ENCODE assay signal across 8 cellular contexts in genomic region chr19:13764101-13764807, GRCh38. TPM values are rescaled to one million over a fixed set of nuclear protein-coding genes. Genes with fewer than 3 reads are reported as not detected.
DNase-seq lines count a peak whose midpoint lies in the region; ATAC-seq and TF ChIP-seq lines count a peak whose summit lies in the region.

TSS of gene MRI1 (plus strand) at chr19:13764522. CDS start at chr19:13764589, 67 bp downstream.

- TF ChIP-seq POLR2A in esophagus muscularis mucosa (IDR thresholded peaks at IDR 0.05; ENCODE audit: low read depth): no peak

- H3K27ac ChIP-seq in OCI-LY7 (ENCODE audit: low read depth, low read length, poor library complexity, severe bottlenecking) (no peak within 1 kb of the TSS), esophagus muscularis mucosa (replicated peaks in 1 of 4) (peak within 1 kb of the TSS; percentile 75 to 83 (median 82)), muscle layer of colon (ENCODE audit: low read depth, low read length) (peak within 1 kb of the TSS; percentile 52)

- peak within 1 kb of the TSS; percentile 68 for H3K4me3 ChIP-seq in OCI-LY7 (ENCODE audit: low read depth, low read length, poor library complexity, severe bottlenecking)
- H3K4me3 ChIP-seq in esophagus muscularis mucosa: peak within 1 kb of the TSS; percentile 68 to 92 (median 82)
- peak within 1 kb of the TSS; percentile 52 to 80 for H3K4me3 ChIP-seq in muscle layer of colon (ENCODE audit: low read depth in 1 of 2, low read length in 2 of 2)

- ATAC-seq in activated T-cell treated with anti-CD3 and anti-CD28 coated beads, Interleukin-2, amount 50 U/mL, for 72 hours (replicated peaks in 1 of 2): peak; percentile 83 to 89

- DNase-seq in GM04504 (ENCODE audit: low read depth): peak; percentile 55
- DNase-seq in HT-29 (ENCODE audit: low spot score): no peak
- DNase-seq in OCI-LY7 (ENCODE audit: low spot score): peak; percentile 61
- peak; percentile 75 to 80 for DNase-seq in activated T-cell treated with anti-CD3 and anti-CD28 coated beads, Interleukin-2, amount 50 U/mL, for 72 hours
- DNase-seq in esophagus muscularis mucosa (ENCODE audit: extremely low spot score): peak; percentile 93
- DNase-seq in stimulated activated naive CD4-positive, alpha-beta T cell (lab: John Stamatoyannopoulos, UW): peak in 5 of 6 experiments; percentile 38 to 60 (median 51)
- DNase-seq in GOT3 (lab: John Stamatoyannopoulos, UW): no peak

- peaks cover 7 to 10% of the 10 kb centered on the region in 2 donors for H3K36me3 Mint-ChIP-seq in activated T-cell treated with anti-CD3 and anti-CD28 coated beads, Interleukin-2, amount 50 U/mL, for 72 hours (ENCODE audit: insufficient read depth in 2 of 2)

- H4K20me1 ChIP-seq in OCI-LY7 (ENCODE audit: insufficient read depth, low read length): no peaks in the 10 kb centered on the region

- no peaks in the 10 kb centered on the region for H3K79me2 ChIP-seq in OCI-LY7 (ENCODE audit: insufficient read depth, low read depth, low read length)

- intact Hi-C loops in OCI-LY7 (cut with micrococcal nuclease; ENCODE audit: unreplicated experiment) (no loop called here), esophagus muscularis mucosa (cut with DNase I) (no loop called here)

- POLR2A ChIA-PET in OCI-LY7 (lab: Charles Lee): interaction anchor here (0.8 to 1.5 kb wide), 3 partner anchors 10 to 32 kb away, joined by 3 to 8 read pairs (median 7); partner anchors contain the start of gene C19orf53

- peak within 1 kb of the TSS; percentile 82 to 88 for H3K4me3 Mint-ChIP-seq in activated T-cell treated with anti-CD3 and anti-CD28 coated beads, Interleukin-2, amount 50 U/mL, for 72 hours

- no peak for TF ChIP-seq EP300 in esophagus muscularis mucosa (IDR thresholded peaks at IDR 0.05)

- no peak within 1 kb of the TSS for H2AFZ ChIP-seq in OCI-LY7 (ENCODE audit: low read length)

- H3K9me2 ChIP-seq in OCI-LY7 (ENCODE audit: insufficient read depth, low read length): no peaks in the 10 kb centered on the region

- BruUV-seq in OCI-LY7 (replicated peaks; lab: Mats Ljungman, UMichigan): no TSS peak

- H3K4me2 ChIP-seq in OCI-LY7 (ENCODE audit: low read length): peak within 1 kb of the TSS; percentile 75

- H3K4me1 ChIP-seq in OCI-LY7 (ENCODE audit: insufficient read depth, low read length, poor library complexity, severe bottlenecking) (peaks cover 11% of the 10 kb centered on the region), esophagus muscularis mucosa (peaks cover 4 to 33% (median 23%) of the 10 kb centered on the region in 4 donors), muscle layer of colon (ENCODE audit: insufficient read depth, low read length) (peaks cover 10% of the 10 kb centered on the region)

- peak within 1 kb of the TSS; percentile 61 for H3K27ac Mint-ChIP-seq in activated T-cell treated with anti-CD3 and anti-CD28 coated beads, Interleukin-2, amount 50 U/mL, for 72 hours

- H3K27me3 ChIP-seq in esophagus muscularis mucosa (no peaks in the 10 kb centered on the region), muscle layer of colon (ENCODE audit: control insufficient read depth in 1 of 2, insufficient read depth in 2 of 2, low read length in 2 of 2) (no peaks in the 10 kb centered on the region)

- H3K9me3 ChIP-seq in OCI-LY7 (ENCODE audit: low read length): no peaks in the 10 kb centered on the region
- H3K9me3 ChIP-seq in esophagus muscularis mucosa: no peaks in the 10 kb centered on the region
- no peaks in the 10 kb centered on the region for H3K9me3 ChIP-seq in muscle layer of colon (ENCODE audit: low read length)

- peaks cover 33% of the 10 kb centered on the region for H3K4me1 Mint-ChIP-seq in activated T-cell treated with anti-CD3 and anti-CD28 coated beads, Interleukin-2, amount 50 U/mL, for 72 hours (ENCODE audit: low read depth)

- no peaks in the 10 kb centered on the region for H3K27me3 Mint-ChIP-seq in activated T-cell treated with anti-CD3 and anti-CD28 coated beads, Interleukin-2, amount 50 U/mL, for 72 hours (ENCODE audit: low read depth)

- TF ChIP-seq CTCF in OCI-LY7 (conservative IDR thresholded peaks at IDR 0.05; ENCODE audit: low read length) (no peak), esophagus muscularis mucosa (IDR thresholded peaks at IDR 0.05) (no peak)

- H3K9me3 Mint-ChIP-seq in activated T-cell treated with anti-CD3 and anti-CD28 coated beads, Interleukin-2, amount 50 U/mL, for 72 hours: no peaks in the 10 kb centered on the region

- CTCF ChIA-PET in OCI-LY7 (lab: Charles Lee; ENCODE audit: unreplicated experiment): no interaction called here

- H3K9ac ChIP-seq in muscle layer of colon (ENCODE audit: low read length): peak within 1 kb of the TSS; percentile 57

- WGBS in esophagus muscularis mucosa: 47% methylated on average over 17 of the region's 67 CpGs

- peaks cover 44% of the 10 kb centered on the region for H3K36me3 ChIP-seq in OCI-LY7 (ENCODE audit: insufficient read depth, low read length)
- H3K36me3 ChIP-seq in esophagus muscularis mucosa: peaks cover 45 to 60% (median 55%) of the 10 kb centered on the region in 4 donors
- peaks cover 8% of the 10 kb centered on the region for H3K36me3 ChIP-seq in muscle layer of colon (ENCODE audit: insufficient read depth, low read length)

RNA-seq across cellular contexts. Expression of gene MRI1, which starts in this region (rescaled TPM):
- 21.9 and 22.2 TPM in 2 replicates for total RNA-seq in HT-29 (2014; rRNA removed; shearing (Covaris generic))
- 27.3 and 33.4 TPM in 2 replicates for total RNA-seq in OCI-LY7 (2014; rRNA removed; shearing (Covaris generic))
- total RNA-seq in OCI-LY7 (2022) (23.4 and 27.1 TPM in 2 replicates), esophagus muscularis mucosa (10 to 100 TPM; 28.2 to 60.2 (median 38.5) TPM)
- 10 to 100 TPM; 37.6 to 42.2 TPM for total RNA-seq in activated T-cell treated with anti-CD3 and anti-CD28 coated beads, Interleukin-2, amount 50 U/mL, for 72 hours

Comparison
In these comparisons a context has a peak if more than half of its experiments do, and no peak if none do; other contexts are left out.
1. DNase-seq: peak in GM04504 (single experiment), OCI-LY7 (single experiment), activated T-cell treated with anti-CD3 and anti-CD28 coated beads, Interleukin-2, amount 50 U/mL, for 72 hours (2 of 2), esophagus muscularis mucosa (single experiment) and stimulated activated naive CD4-positive, alpha-beta T cell (5 of 6); none in HT-29 (single experiment) and GOT3 (single experiment).
2. Peak in every context shown above with its lines, with median percentiles within 50 percentile points of each other: H3K4me3 ChIP-seq.